In genomic region chr10:124369986-124370385, GRCh38 we compare ENCODE assay signal across 28 cellular contexts.
"Had no signal": no experiment of that assay in that cellular context is flagged by ENCODE, and none has a peak within 500 bp of the region (broad histone marks: within the 10 kb centered on the region; RNA-seq: fewer than 3 reads in every experiment).

No MANE protein-coding gene starts in this region.

- H3K27ac Mint-ChIP-seq: endodermal cell; mesothelial cell of epicardium; naive thymus-derived CD4-positive, alpha-beta T cell; nephron; neural progenitor cell; stimulated activated naive CD8-positive, alpha-beta T cell treated with anti-CD3 and anti-CD28 coated beads, Interleukin-15, amount 100 ng/mL, for 72 hours had no signal

- DNase-seq: colonic mucosa; effector CD8-positive, alpha-beta T cell; endodermal cell; foreskin keratinocyte; heart left ventricle; kidney; mesenchymal stem cell; naive thymus-derived CD4-positive, alpha-beta T cell; ovary; right lobe of liver; stimulated activated CD4-positive, alpha-beta T cell treated with anti-CD3 and anti-CD28 coated beads, Interleukin-12 subunit alpha, Interleukin-12 subunit beta, amount 100 ng/mL, for 4 hours; stimulated activated CD4-positive, alpha-beta T cell treated with anti-CD3 and anti-CD28 coated beads, Interleukin-1b, Interleukin-23, amount 100 ng/mL, for 48 hours; stimulated activated CD4-positive, alpha-beta T cell treated with anti-CD3 and anti-CD28 coated beads, Interleukin-4, amount 100 ng/mL, for 1 hour; stimulated activated CD8-positive, alpha-beta memory T cell treated with anti-CD3 and anti-CD28 coated beads, Interleukin-4, amount 100 ng/mL, for 48 hours; stimulated activated naive CD4-positive, alpha-beta T cell; stimulated activated naive CD8-positive, alpha-beta T cell treated with anti-CD3 and anti-CD28 coated beads, Interleukin-15, amount 100 ng/mL, for 72 hours; thyroid gland; trophoblast cell had no signal

- H3K4me1 Mint-ChIP-seq: endodermal cell; stimulated activated naive CD8-positive, alpha-beta T cell treated with anti-CD3 and anti-CD28 coated beads, Interleukin-15, amount 100 ng/mL, for 72 hours had no signal

- ATAC-seq: esophagus mucosa; foreskin keratinocyte; gastroesophageal sphincter; heart left ventricle; left lobe of liver; naive thymus-derived CD4-positive, alpha-beta T cell; right lobe of liver; stimulated activated naive CD8-positive, alpha-beta T cell treated with anti-CD3 and anti-CD28 coated beads, Interleukin-15, amount 100 ng/mL, for 72 hours had no signal

- H3K9me3 ChIP-seq: colonic mucosa, gastroesophageal sphincter, heart left ventricle, ovary, right lobe of liver, thyroid gland, vagina had no signal

- FAIRE-seq: kidney had no signal

- H3K4me3 ChIP-seq: colonic mucosa, gastroesophageal sphincter, heart left ventricle, hepatocyte, neural progenitor cell, ovary, right lobe of liver, smooth muscle cell, thyroid gland, vagina had no signal

- H3K4me3 Mint-ChIP-seq: dendritic cell treated with granulocyte-macrophage colony-stimulating factor and Interleukin-4, amounts not matched to agents 40 ng/mL and 50 ng/mL, for 4 days; endodermal cell; mesothelial cell of epicardium; naive thymus-derived CD4-positive, alpha-beta T cell; nephron; neural progenitor cell; stimulated activated naive CD8-positive, alpha-beta T cell treated with anti-CD3 and anti-CD28 coated beads, Interleukin-15, amount 100 ng/mL, for 72 hours had no signal

- H3K36me3 Mint-ChIP-seq: mesothelial cell of epicardium; naive thymus-derived CD4-positive, alpha-beta T cell; neural progenitor cell had no signal

- H3K36me3 ChIP-seq: colonic mucosa, gastroesophageal sphincter, heart left ventricle, neural progenitor cell, ovary, right lobe of liver, thyroid gland, vagina had no signal

- H3K9me3 Mint-ChIP-seq: stimulated activated naive CD8-positive, alpha-beta T cell treated with anti-CD3 and anti-CD28 coated beads, Interleukin-15, amount 100 ng/mL, for 72 hours had no signal

- H3K4me1 ChIP-seq: colonic mucosa, gastroesophageal sphincter, heart left ventricle, right lobe of liver, thyroid gland, vagina had no signal
